10 cellular contexts compared by ENCODE assay signal in the genomic region with DNA sequence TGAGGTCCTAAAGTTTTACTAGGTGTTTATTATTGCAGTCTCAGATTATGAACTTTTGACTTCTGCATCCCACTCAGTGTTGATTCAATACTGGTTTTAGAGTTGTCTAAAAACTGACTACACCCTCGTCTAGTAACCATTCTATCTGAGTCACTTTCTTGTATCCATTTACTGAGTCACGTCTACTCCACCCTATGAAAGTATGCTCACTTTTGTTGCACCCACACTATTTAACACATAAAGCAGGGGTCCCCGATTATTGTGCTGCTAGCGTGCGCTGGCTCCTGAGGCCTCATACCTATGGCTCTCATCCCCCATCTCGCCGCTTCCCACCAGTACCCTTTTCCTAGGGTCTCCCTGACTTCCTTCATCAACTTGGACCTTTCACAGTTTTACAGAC. TPM values are rescaled to one million over a fixed set of nuclear protein-coding genes. Genes with fewer than 3 reads are reported as not detected.
DNase-seq lines count a peak whose midpoint lies in the region; ATAC-seq and TF ChIP-seq lines count a peak whose summit lies in the region.
"Had no signal": no experiment of that assay in that cellular context is flagged by ENCODE, and none has a peak within 500 bp of the region (broad histone marks: within the 10 kb centered on the region; RNA-seq: fewer than 3 reads in every experiment).

No MANE protein-coding gene starts in this region.

- no peaks in the 10 kb centered on the region for H3K9me2 ChIP-seq in HCT116 (ENCODE audit: insufficient read depth)

- H3K27ac ChIP-seq in HCT116 (ENCODE audit: low read depth, low read length): no peak overlapping the region

- peaks cover 13% of the 10 kb centered on the region for H3K27me3 Mint-ChIP-seq in WTC11 (ENCODE audit: low read depth)

- peak overlapping the region; percentile 37 for H3K9ac ChIP-seq in HCT116 (ENCODE audit: low read length)

- peaks cover 7% of the 10 kb centered on the region; the same call in 1 of the 2 replicates for H3K4me1 Mint-ChIP-seq in WTC11

- no peaks in the 10 kb centered on the region for H3K27me3 ChIP-seq in HCT116 (ENCODE audit: insufficient read depth, low read length)

- ATAC-seq in HCT116 (peak; percentile 67), WTC11 (no peak)

- intact Hi-C loops in HCT116 (cut with micrococcal nuclease): loop anchor here (10.0 kb wide), 1 partner anchor 61 kb away; no protein-coding TSS in a partner anchor

- RAD21 ChIA-PET in HCT116 (lab: Charles Lee; ENCODE audit: low non-redundant PET in 1 of 2, low total read pairs in 2 of 2, uncharacterized antibody in 2 of 2, unreplicated experiment in 2 of 2): no interaction called here

- TF ChIP-seq POLR2A in HCT116 (IDR thresholded peaks at IDR 0.05; ENCODE audit: borderline replicate concordance, extremely low read depth, insufficient read depth, insufficient read length): no peak

- DNase-seq in AG08396 (ENCODE audit: low spot score) (peak; percentile 54), HCT116 (ENCODE audit: low read depth, low spot score) (peak; percentile 32), foreskin fibroblast (peak; percentile 66 to 78), iPS-NIHi11 (ENCODE audit: low spot score) (no peak), GM10248 (ENCODE audit: extremely low spot score) (no peak), NCI-H526 treated with DMSO at 0.1 percent for 48 hours (lab: John Stamatoyannopoulos, UW) (no peak), WTC11 (ENCODE audit: low spot score) (no peak)
- peak; percentile 47 to 53 for DNase-seq in activated T-cell treated with anti-CD3 and anti-CD28 coated beads, Interleukin-2, amount 50 U/mL, for 48 hours
- DNase-seq: NCI-H1694 treated with DMSO at 0.1 percent for 48 hours had no signal

- no peaks in the 10 kb centered on the region; the same call in 1 of the 2 replicates for H3K79me2 ChIP-seq in HCT116 (ENCODE audit: insufficient read depth, low read length)

- CTCF ChIA-PET in HCT116 (lab: Charles Lee): no interaction called here
- CTCF ChIA-PET in GM10248 (lab: Yijun Ruan, JAX): no interaction called here
- CTCF ChIA-PET in WTC11 (lab: Charles Lee): no interaction called here

- peaks cover 21% of the 10 kb centered on the region for H3K9me3 Mint-ChIP-seq in WTC11

- BruUV-seq in HCT116 (replicated peaks; lab: Mats Ljungman, UMichigan): no TSS peak

- no peaks in the 10 kb centered on the region for H3K9me3 ChIP-seq in HCT116 (ENCODE audit: control insufficient read depth in 1 of 2, insufficient read depth in 1 of 2, low read depth in 1 of 2, low read length in 2 of 2)

- TF ChIP-seq CTCF in HCT116 (IDR thresholded peaks at IDR 0.05 in 2 of 3, conservative IDR thresholded peaks at IDR 0.05 in 1 of 3; ENCODE audit: borderline replicate concordance in 1 of 3, insufficient read depth in 1 of 3, low read depth in 2 of 3, low read length in 2 of 3): no peak
- no peak for TF ChIP-seq CTCF in foreskin fibroblast (IDR thresholded peaks at IDR 0.05; ENCODE audit: low read depth, low read length)
- TF ChIP-seq CTCF in GM10248 (IDR thresholded peaks at IDR 0.05; ENCODE audit: control extremely low read depth, extremely low read depth, low read depth, missing control alignments): no peak
- no peak for TF ChIP-seq CTCF in WTC11 (IDR thresholded peaks at IDR 0.05)

- no peak overlapping the region for H3K4me3 Mint-ChIP-seq in WTC11

- H3K4me1 ChIP-seq in HCT116 (ENCODE audit: control insufficient read depth in 1 of 2, insufficient read depth in 2 of 2, low read length in 2 of 2): peaks cover 8 to 51% of the 10 kb centered on the region in 2 experiments; a peak in 3 of 4 replicates

- POLR2A ChIA-PET in HCT116 (lab: Charles Lee): no interaction called here
- POLR2A ChIA-PET in GM10248 (lab: Yijun Ruan, JAX): no interaction called here
- POLR2A ChIA-PET in WTC11 (lab: Charles Lee): no interaction called here

- peak overlapping the region in 1 of 2 experiments; percentile 27; a peak in 2 of 4 replicates for H3K4me3 ChIP-seq in HCT116 (replicated peaks in 1 of 2; ENCODE audit: low read depth in 1 of 2, low read length in 2 of 2)
- peak overlapping the region; percentile 25 to 56 for H3K4me3 ChIP-seq in foreskin fibroblast (ENCODE audit: low read depth in 1 of 2, low read length in 2 of 2)
- H3K4me3 ChIP-seq: smooth muscle cell had no signal

- H4K20me1 ChIP-seq in HCT116 (ENCODE audit: insufficient read depth): no peaks in the 10 kb centered on the region

- peak overlapping the region; percentile 75 for H3K4me2 ChIP-seq in HCT116 (ENCODE audit: low read length)
- H3K4me2 ChIP-seq: smooth muscle cell had no signal

- H3K36me3 Mint-ChIP-seq in WTC11: no peaks in the 10 kb centered on the region

- H3K27ac Mint-ChIP-seq in WTC11: no peak overlapping the region

- H2AFZ ChIP-seq in HCT116 (ENCODE audit: low read depth, low read length, poor library complexity, severe bottlenecking): no peak overlapping the region

- no peaks in the 10 kb centered on the region for H3K36me3 ChIP-seq in HCT116 (ENCODE audit: control insufficient read depth in 1 of 2, insufficient read depth in 2 of 2, low read length in 2 of 2)

- TF ChIP-seq RAD21 in HCT116 (IDR thresholded peaks at IDR 0.05; ENCODE audit: low read depth): 0 out of 2 replicates have a peak, but pooled peaks have one; percentile 11

TF ChIP-seq in HCT116, 20 proteins besides CTCF, POLR2A, EP300 and RAD21 (continues in another document):
- TF ChIP-seq ELF1 (IDR thresholded peaks at IDR 0.05; ENCODE audit: borderline replicate concordance, low read depth): no peak
- TF ChIP-seq ZNF274 (IDR thresholded peaks at IDR 0.05; ENCODE audit: low read depth, low read length): no peak
- TF ChIP-seq ATF3 (IDR thresholded peaks at IDR 0.05): no peak
- no peak for TF ChIP-seq EZH2 (IDR thresholded peaks at IDR 0.05)
- TF ChIP-seq YY1 (IDR thresholded peaks at IDR 0.05; ENCODE audit: extremely low read depth, insufficient replicate concordance, low read depth, low read length): no peak
- TF ChIP-seq JUND (IDR thresholded peaks at IDR 0.05): peak; percentile 78
- TF ChIP-seq MAX (IDR thresholded peaks at IDR 0.05): no peak
- TF ChIP-seq EZH2phosphoT487 (IDR thresholded peaks at IDR 0.05; ENCODE audit: borderline replicate concordance): no peak

TF ChIP-seq in WTC11, 78 proteins besides CTCF, POLR2A, EP300 and RAD21 (continues in another document):
- no peak for TF ChIP-seq GABPB1 (CRISPR knock-in tag; IDR thresholded peaks at IDR 0.05)
- TF ChIP-seq FOXJ3 (CRISPR knock-in tag; IDR thresholded peaks at IDR 0.05; ENCODE audit: borderline replicate concordance): no peak
- TF ChIP-seq CDX4 (CRISPR knock-in tag; IDR thresholded peaks at IDR 0.05; ENCODE audit: borderline replicate concordance): no peak
- TF ChIP-seq, protein P1, sequence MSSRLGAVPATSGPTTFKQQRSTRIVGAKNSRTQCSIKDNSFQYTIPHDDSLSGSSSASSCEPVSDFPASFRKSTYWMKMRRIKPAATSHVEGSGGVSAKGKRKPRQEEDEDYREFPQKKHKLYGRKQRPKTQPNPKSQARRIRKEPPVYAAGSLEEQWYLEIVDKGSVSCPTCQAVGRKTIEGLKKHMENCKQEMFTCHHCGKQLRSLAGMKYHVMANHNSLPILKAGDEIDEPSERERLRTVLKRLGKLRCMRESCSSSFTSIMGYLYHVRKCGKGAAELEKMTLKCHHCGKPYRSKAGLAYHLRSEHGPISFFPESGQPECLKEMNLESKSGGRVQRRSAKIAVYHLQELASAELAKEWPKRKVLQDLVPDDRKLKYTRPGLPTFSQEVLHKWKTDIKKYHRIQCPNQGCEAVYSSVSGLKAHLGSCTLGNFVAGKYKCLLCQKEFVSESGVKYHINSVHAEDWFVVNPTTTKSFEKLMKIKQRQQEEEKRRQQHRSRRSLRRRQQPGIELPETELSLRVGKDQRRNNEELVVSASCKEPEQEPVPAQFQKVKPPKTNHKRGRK (CRISPR knock-in tag; IDR thresholded peaks at IDR 0.05; ENCODE audit: borderline replicate concordance): no peak
- TF ChIP-seq MYBL2 (CRISPR knock-in tag; IDR thresholded peaks at IDR 0.05): no peak
- TF ChIP-seq ATF2 (CRISPR knock-in tag; IDR thresholded peaks at IDR 0.05; ENCODE audit: borderline replicate concordance, low read depth): no peak
- TF ChIP-seq, protein P2, sequence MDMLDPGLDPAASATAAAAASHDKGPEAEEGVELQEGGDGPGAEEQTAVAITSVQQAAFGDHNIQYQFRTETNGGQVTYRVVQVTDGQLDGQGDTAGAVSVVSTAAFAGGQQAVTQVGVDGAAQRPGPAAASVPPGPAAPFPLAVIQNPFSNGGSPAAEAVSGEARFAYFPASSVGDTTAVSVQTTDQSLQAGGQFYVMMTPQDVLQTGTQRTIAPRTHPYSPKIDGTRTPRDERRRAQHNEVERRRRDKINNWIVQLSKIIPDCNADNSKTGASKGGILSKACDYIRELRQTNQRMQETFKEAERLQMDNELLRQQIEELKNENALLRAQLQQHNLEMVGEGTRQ (CRISPR knock-in tag; IDR thresholded peaks at IDR 0.05): no peak

RNA-seq across cellular contexts. Expression of gene SAMD9, which starts 2.0 kb away (rescaled TPM):
- total RNA-seq in HCT116 (2021; ENCODE audit: unreplicated experiment): 5.3 TPM
- polyA plus RNA-seq in HCT116 (2012): 0.75 and 0.99 TPM in 2 replicates
- total RNA-seq in WTC11 (2021): 0.11 to 0.14 TPM (median 0.11 TPM) in 3 replicates

RNA-seq across cellular contexts. Expression of gene SAMD9L, which starts 32.4 kb away (rescaled TPM):
- total RNA-seq in HCT116 (2021; ENCODE audit: unreplicated experiment): 0.15 TPM
- polyA plus RNA-seq in HCT116 (2012): 0.04 TPM in 1 of 2 replicates, not detected in the other
- 0.15 to 0.23 TPM (median 0.21 TPM) in 3 replicates for total RNA-seq in WTC11 (2021)

Comparison
In these comparisons a context has a peak if more than half of its experiments do, and no peak if none do; other contexts are left out.
1. DNase-seq: peak in AG08396 (single experiment), HCT116 (single experiment), activated T-cell treated with anti-CD3 and anti-CD28 coated beads, Interleukin-2, amount 50 U/mL, for 48 hours (2 of 2) and foreskin fibroblast (2 of 2); none in iPS-NIHi11 (single experiment), GM10248 (single experiment), NCI-H526 treated with DMSO at 0.1 percent for 48 hours (single experiment) and WTC11 (single experiment).